ENCODE assay signal across 1 cellular context in genomic region chr5:132666310-132667123, GRCh38.
TF ChIP-seq lines count a peak whose summit lies in the region.

No MANE protein-coding gene starts in this region.

TF ChIP-seq in K562, 482 proteins besides CTCF, POLR2A, EP300 and RAD21 (continued from another document and continues in another):
- TF ChIP-seq PRDM10 (IDR thresholded peaks at IDR 0.05; ENCODE audit: partially characterized antibody): no peak
- peak; percentile 92 for TF ChIP-seq THRB (CRISPR knock-in tag; conservative IDR thresholded peaks at IDR 0.05)
- TF ChIP-seq HDAC8 (tag; IDR thresholded peaks at IDR 0.05): peak; percentile 97
- peak; percentile 66 for TF ChIP-seq MGA (IDR thresholded peaks at IDR 0.05)
- TF ChIP-seq NFIX (CRISPR knock-in tag; IDR thresholded peaks at IDR 0.05; ENCODE audit: low read depth): peak; percentile 52
- TF ChIP-seq RAD51 (IDR thresholded peaks at IDR 0.05; ENCODE audit: borderline replicate concordance, low read depth): no peak
- no peak for TF ChIP-seq ZNF274 (IDR thresholded peaks at IDR 0.05; ENCODE audit: borderline replicate concordance, low read depth, low read length)
- no peak for TF ChIP-seq SLC30A9 (CRISPR knock-in tag; IDR thresholded peaks at IDR 0.05)
- TF ChIP-seq PTBP1 (IDR thresholded peaks at IDR 0.05; ENCODE audit: low read depth, low read length): 0 out of 2 replicates have a peak, but pooled peaks have one; percentile 63
- no peak for TF ChIP-seq KHSRP (IDR thresholded peaks at IDR 0.05)
- peak; percentile 67 for TF ChIP-seq ATF7 (IDR thresholded peaks at IDR 0.05)
- no peak for TF ChIP-seq HDGF (IDR thresholded peaks at IDR 0.05)
- no peak for TF ChIP-seq TOE1 (IDR thresholded peaks at IDR 0.05; ENCODE audit: borderline replicate concordance)
- no peak for TF ChIP-seq TOE1 (CRISPR knock-in tag; IDR thresholded peaks at IDR 0.05; ENCODE audit: borderline replicate concordance, low read depth)
- peak; percentile 88 for TF ChIP-seq ZSCAN32 (CRISPR knock-in tag; IDR thresholded peaks at IDR 0.05)
- TF ChIP-seq SMC3 (conservative IDR thresholded peaks at IDR 0.05; ENCODE audit: insufficient read depth, low read depth, low read length): no peak
- TF ChIP-seq HMG20B (CRISPR knock-in tag; IDR thresholded peaks at IDR 0.05): no peak
- TF ChIP-seq CHD1 (IDR thresholded peaks at IDR 0.05; ENCODE audit: low read length): no peak
- peak; percentile 96 for TF ChIP-seq ZNF449 (CRISPR knock-in tag; IDR thresholded peaks at IDR 0.05)
- TF ChIP-seq MTF1 (CRISPR knock-in tag; IDR thresholded peaks at IDR 0.05; ENCODE audit: borderline replicate concordance): peak; percentile 94
- TF ChIP-seq CEBPG (CRISPR knock-in tag; IDR thresholded peaks at IDR 0.05): no peak
- TF ChIP-seq CEBPG (tag; conservative IDR thresholded peaks at IDR 0.05 in 1 of 2, IDR thresholded peaks at IDR 0.05 in 1 of 2): no peak
- TF ChIP-seq NFRKB (IDR thresholded peaks at IDR 0.05; ENCODE audit: low read depth): no peak
- TF ChIP-seq ZNF57 (CRISPR knock-in tag; IDR thresholded peaks at IDR 0.05): peak; percentile 92
- peak; percentile 48; the same call in 1 of the 2 replicates for TF ChIP-seq KLF1 (tag; IDR thresholded peaks at IDR 0.05)
- peak; percentile 58; the same call in 1 of the 2 replicates for TF ChIP-seq SMARCE1 (IDR thresholded peaks at IDR 0.05)
- TF ChIP-seq ZNF655 (CRISPR knock-in tag; IDR thresholded peaks at IDR 0.05): no peak
- TF ChIP-seq BCLAF1 (IDR thresholded peaks at IDR 0.05; ENCODE audit: borderline replicate concordance in 1 of 2, control insufficient read depth in 1 of 2, low read depth in 2 of 2, low read length in 1 of 2): peak in 1 of 2 experiments; percentile 98; a peak in 2 of 4 replicates
- 0 out of 2 replicates have a peak, but pooled peaks have one; percentile 82 for TF ChIP-seq ZNF212 (CRISPR knock-in tag; IDR thresholded peaks at IDR 0.05)
- no peak for TF ChIP-seq SNIP1 (IDR thresholded peaks at IDR 0.05; ENCODE audit: low read depth)
- peak; percentile 78; the same call in 1 of the 2 replicates for TF ChIP-seq ZNF444 (CRISPR knock-in tag; IDR thresholded peaks at IDR 0.05)
- TF ChIP-seq VEZF1 (CRISPR knock-in tag; IDR thresholded peaks at IDR 0.05): peak; percentile 40; the same call in 1 of the 2 replicates
- no peak for TF ChIP-seq ARHGAP35 (IDR thresholded peaks at IDR 0.05; ENCODE audit: partially characterized antibody)
- TF ChIP-seq ZNF197 (CRISPR knock-in tag; IDR thresholded peaks at IDR 0.05; ENCODE audit: low read depth): peak; percentile 95
